10 cellular contexts compared by ENCODE assay signal in the genomic region with DNA sequence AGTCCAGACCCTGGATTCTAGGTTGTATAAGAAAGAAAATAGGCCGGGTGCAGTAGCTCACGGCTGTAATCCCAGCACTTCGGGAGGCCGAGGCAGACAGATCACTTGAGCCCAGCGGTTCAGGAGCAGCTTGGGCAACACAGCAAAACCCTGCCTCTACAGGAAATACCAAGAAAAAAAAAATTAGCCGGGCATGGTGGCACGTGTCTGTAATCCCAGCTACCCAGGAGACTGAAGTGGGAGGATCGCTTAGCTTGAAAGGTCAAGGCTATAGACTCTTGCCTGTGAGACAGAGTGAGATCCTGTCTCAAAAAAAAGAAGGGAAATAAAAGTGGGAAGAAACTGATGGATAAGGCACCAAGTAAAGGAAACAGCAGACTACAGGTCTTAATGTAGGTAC.
DNase-seq lines count a peak whose midpoint lies in the region; ATAC-seq and TF ChIP-seq lines count a peak whose summit lies in the region.
"Had no signal": no experiment of that assay in that cellular context is flagged by ENCODE, and none has a peak within 500 bp of the region (broad histone marks: within the 10 kb centered on the region; RNA-seq: fewer than 3 reads in every experiment).

No MANE protein-coding gene starts in this region.

- H3K36me3 ChIP-seq in psoas muscle (ENCODE audit: insufficient read depth in 1 of 2, low read depth in 1 of 2) (peaks cover 0 to 18% of the 10 kb centered on the region in 2 donors), gastroesophageal sphincter (peaks cover 0 to 20% of the 10 kb centered on the region in 2 donors)

- TF ChIP-seq CTCF in psoas muscle (IDR thresholded peaks at IDR 0.05) (no peak), gastroesophageal sphincter (IDR thresholded peaks at IDR 0.05) (no peak)

- TF ChIP-seq POLR2A in gastroesophageal sphincter (IDR thresholded peaks at IDR 0.05): no peak

- peak overlapping the region; percentile 10 for H3K4me3 Mint-ChIP-seq in T-helper 1 cell treated with Interleukin-12 subunit alpha and Interleukin-12 subunit beta and Interleukin-4 antibody, amounts not matched to agents 30 μg/mL and 1 μg/mL, for 36 hours
- peak overlapping the region; percentile 53 for H3K4me3 Mint-ChIP-seq in activated naive CD8-positive, alpha-beta T cell treated with anti-CD3 and anti-CD28 coated beads for 36 hours

- H3K9me3 Mint-ChIP-seq in T-helper 1 cell treated with Interleukin-12 subunit alpha and Interleukin-12 subunit beta and Interleukin-4 antibody, amounts not matched to agents 30 μg/mL and 1 μg/mL, for 36 hours: peaks cover 12% of the 10 kb centered on the region
- peaks cover 14% of the 10 kb centered on the region for H3K9me3 Mint-ChIP-seq in activated naive CD8-positive, alpha-beta T cell treated with anti-CD3 and anti-CD28 coated beads for 36 hours

- ATAC-seq in HG02759 (IDR thresholded peaks at IDR 0.05; ENCODE audit: unreplicated experiment) (peak; percentile 7), psoas muscle (peak; percentile 19 to 26 (median 20)), HG02763 (IDR thresholded peaks at IDR 0.05; ENCODE audit: unreplicated experiment) (no peak), gastroesophageal sphincter (no peak)

- peaks cover 33% of the 10 kb centered on the region for H3K36me3 Mint-ChIP-seq in T-helper 1 cell treated with Interleukin-12 subunit alpha and Interleukin-12 subunit beta and Interleukin-4 antibody, amounts not matched to agents 30 μg/mL and 1 μg/mL, for 36 hours (ENCODE audit: low read depth)
- peaks cover 54% of the 10 kb centered on the region for H3K36me3 Mint-ChIP-seq in activated naive CD8-positive, alpha-beta T cell treated with anti-CD3 and anti-CD28 coated beads for 36 hours

- H3K27ac ChIP-seq in psoas muscle: peak overlapping the region; percentile 31
- H3K27ac ChIP-seq in gastroesophageal sphincter: no peak overlapping the region

- no peaks in the 10 kb centered on the region for H3K27me3 Mint-ChIP-seq in T-helper 1 cell treated with Interleukin-12 subunit alpha and Interleukin-12 subunit beta and Interleukin-4 antibody, amounts not matched to agents 30 μg/mL and 1 μg/mL, for 36 hours (ENCODE audit: low read depth)
- H3K27me3 Mint-ChIP-seq in activated naive CD8-positive, alpha-beta T cell treated with anti-CD3 and anti-CD28 coated beads for 36 hours: no peaks in the 10 kb centered on the region

- H3K4me1 ChIP-seq in psoas muscle: peaks cover 76% of the 10 kb centered on the region
- H3K4me1 ChIP-seq in gastroesophageal sphincter: peaks cover 9 to 90% (median 14%) of the 10 kb centered on the region in 3 donors

- TF ChIP-seq EP300 in gastroesophageal sphincter (IDR thresholded peaks at IDR 0.05): no peak

- no peak overlapping the region for H3K4me3 ChIP-seq in psoas muscle
- H3K4me3 ChIP-seq in gastroesophageal sphincter: no peak overlapping the region

- intact Hi-C loops in psoas muscle (cut with DNase I): no loop called here

- 39 to 65% (median 50%) methylated on average over 8 of the region's 8 CpGs for WGBS in psoas muscle, 3 donors
- 72 to 83% methylated on average over 2 to 4 of the region's 8 CpGs for WGBS in gastroesophageal sphincter (ENCODE audit: low coverage in 1 of 2), 2 donors

- H3K4me1 Mint-ChIP-seq in T-helper 1 cell treated with Interleukin-12 subunit alpha and Interleukin-12 subunit beta and Interleukin-4 antibody, amounts not matched to agents 30 μg/mL and 1 μg/mL, for 36 hours (ENCODE audit: low read depth): peaks cover 36% of the 10 kb centered on the region
- H3K4me1 Mint-ChIP-seq in activated naive CD8-positive, alpha-beta T cell treated with anti-CD3 and anti-CD28 coated beads for 36 hours: peaks cover 73% of the 10 kb centered on the region

- H3K9me3 ChIP-seq in psoas muscle: no peaks in the 10 kb centered on the region
- no peaks in the 10 kb centered on the region for H3K9me3 ChIP-seq in gastroesophageal sphincter
- H3K9me3 ChIP-seq: SK-N-SH had no signal

- DNase-seq in T-helper 1 cell (no peak), psoas muscle (no peak), 8988T (no peak)
- DNase-seq in activated naive CD8-positive, alpha-beta T cell treated with anti-CD3 and anti-CD28 coated beads for 36 hours: no peak
- DNase-seq: NCI-H1694, SK-N-SH had no signal

- peak overlapping the region; percentile 67 for H3K27ac Mint-ChIP-seq in T-helper 1 cell treated with Interleukin-12 subunit alpha and Interleukin-12 subunit beta and Interleukin-4 antibody, amounts not matched to agents 30 μg/mL and 1 μg/mL, for 36 hours
- H3K27ac Mint-ChIP-seq in activated naive CD8-positive, alpha-beta T cell treated with anti-CD3 and anti-CD28 coated beads for 36 hours: peak overlapping the region; percentile 84

- no peaks in the 10 kb centered on the region for H3K27me3 ChIP-seq in psoas muscle (ENCODE audit: insufficient read depth in 3 of 3, low read length in 2 of 3)
- H3K27me3 ChIP-seq in gastroesophageal sphincter: no peaks in the 10 kb centered on the region

Comparison
In these comparisons a context has a peak if more than half of its experiments do, and no peak if none do; other contexts are left out.
1. ATAC-seq: peak in HG02759 (single experiment) and psoas muscle (4 of 4); none in HG02763 (single experiment) and gastroesophageal sphincter (single experiment).